Comparison of ENCODE assay signal across 19 cellular contexts in genomic region chr15:88187195-88187594, GRCh38.
A peak's percentile ranks its signal among the peaks of the same experiment; 100 is the strongest.
DNase-seq lines count a peak whose midpoint lies in the region; ATAC-seq and TF ChIP-seq lines count a peak whose summit lies in the region.
"Had no signal": no experiment of that assay in that cellular context is flagged by ENCODE, and none has a peak within 500 bp of the region (broad histone marks: within the 10 kb centered on the region; RNA-seq: fewer than 3 reads in every experiment).

No MANE protein-coding gene starts in this region.

- TF ChIP-seq POLR2A in HCT116 (IDR thresholded peaks at IDR 0.05; ENCODE audit: borderline replicate concordance, extremely low read depth, insufficient read depth, insufficient read length), result no peak

- H3K9me3 ChIP-seq in HCT116 (ENCODE audit: control insufficient read depth in 1 of 2, insufficient read depth in 1 of 2, low read depth in 1 of 2, low read length in 2 of 2) (no peaks in the 10 kb centered on the region), T-helper 17 cell (ENCODE audit: control insufficient read depth, low read length, poor library complexity, severe bottlenecking) (no peaks in the 10 kb centered on the region), tibial artery (no peaks in the 10 kb centered on the region)
- H3K9me3 ChIP-seq: thoracic aorta had no signal

- RAD21 ChIA-PET in HCT116 (lab: Charles Lee; ENCODE audit: low non-redundant PET in 1 of 2, low total read pairs in 2 of 2, uncharacterized antibody in 2 of 2, unreplicated experiment in 2 of 2), result no interaction called here

- TF ChIP-seq RAD21 in HCT116 (IDR thresholded peaks at IDR 0.05; ENCODE audit: low read depth), result no peak

- no peaks in the 10 kb centered on the region for H3K9me2 ChIP-seq in HCT116 (ENCODE audit: insufficient read depth)

- no peaks in the 10 kb centered on the region for H3K4me1 Mint-ChIP-seq in T-helper 17 cell
- H3K4me1 Mint-ChIP-seq: neural crest cell had no signal

- no peak overlapping the region for H3K27ac Mint-ChIP-seq in T-helper 17 cell

- H3K79me2 ChIP-seq in HCT116 (ENCODE audit: insufficient read depth, low read length), result no peaks in the 10 kb centered on the region

- no peak overlapping the region for H2AFZ ChIP-seq in HCT116 (ENCODE audit: low read depth, low read length, poor library complexity, severe bottlenecking)

- no peak overlapping the region for H3K9ac ChIP-seq in HCT116 (ENCODE audit: low read length)
- H3K9ac ChIP-seq: KMS-11 had no signal

- no peaks in the 10 kb centered on the region for H3K36me3 Mint-ChIP-seq in T-helper 17 cell (ENCODE audit: low read depth)

- no TSS peak for BruUV-seq in HCT116 (replicated peaks; lab: Mats Ljungman, UMichigan)

- TF ChIP-seq CTCF in HCT116 (IDR thresholded peaks at IDR 0.05 in 2 of 3, conservative IDR thresholded peaks at IDR 0.05 in 1 of 3; ENCODE audit: borderline replicate concordance in 1 of 3, insufficient read depth in 1 of 3, low read depth in 2 of 3, low read length in 2 of 3), result no peak
- TF ChIP-seq CTCF in tibial artery (IDR thresholded peaks at IDR 0.05), result no peak

- no peaks in the 10 kb centered on the region for H4K20me1 ChIP-seq in HCT116 (ENCODE audit: insufficient read depth)

- H3K27ac ChIP-seq in HCT116 (ENCODE audit: low read depth, low read length) (no peak overlapping the region), tibial artery (no peak overlapping the region)
- H3K27ac ChIP-seq: C4-2B, KMS-11, thoracic aorta had no signal

- ATAC-seq in HCT116 (no peak), T-helper 17 cell (no peak), GM19452 (IDR thresholded peaks at IDR 0.05; ENCODE audit: unreplicated experiment) (no peak)

- H3K27me3 ChIP-seq in HCT116 (ENCODE audit: insufficient read depth, low read length) (peaks cover 29% of the 10 kb centered on the region), tibial artery (no peaks in the 10 kb centered on the region)

- POLR2A ChIA-PET in HCT116 (lab: Charles Lee), result no interaction called here

- no peak overlapping the region for H3K4me2 ChIP-seq in HCT116 (ENCODE audit: low read length)
- H3K4me2 ChIP-seq: KMS-11 had no signal

- H3K4me3 ChIP-seq in HCT116 (replicated peaks in 1 of 2; ENCODE audit: low read depth in 1 of 2, low read length in 2 of 2) (no peak overlapping the region), tibial artery (no peak overlapping the region)
- H3K4me3 ChIP-seq: thoracic aorta had no signal

- peaks cover 37% of the 10 kb centered on the region for H3K27me3 Mint-ChIP-seq in T-helper 17 cell

- intact Hi-C loops in HCT116 (cut with micrococcal nuclease) (no loop called here), tibial artery (cut with DNase I; ENCODE audit: low total_unique reads) (no loop called here)

- H3K36me3 ChIP-seq in HCT116 (ENCODE audit: control insufficient read depth in 1 of 2, insufficient read depth in 2 of 2, low read length in 2 of 2), result no peaks in the 10 kb centered on the region
- peaks cover 11 to 20% (median 19%) of the 10 kb centered on the region in 3 donors for H3K36me3 ChIP-seq in tibial artery

- H3K4me3 Mint-ChIP-seq in T-helper 17 cell, result peak overlapping the region; percentile 12
- H3K4me3 Mint-ChIP-seq: neural crest cell had no signal

- H3K4me1 ChIP-seq in HCT116 (ENCODE audit: control insufficient read depth in 1 of 2, insufficient read depth in 2 of 2, low read length in 2 of 2) (no peaks in the 10 kb centered on the region), tibial artery (peaks cover 0 to 54% (median 26%) of the 10 kb centered on the region in 4 donors)

- DNase-seq in COLO829 (ENCODE audit: low spot score) (peak; percentile 28), HCT116 (ENCODE audit: low read depth, low spot score) (no peak), T-helper 17 cell (no peak), kidney tubule cell (ENCODE audit: low spot score) (peak; percentile 51), activated gamma-delta T cell treated with Interleukin-2 at 50 U/mL for 16 hours (no peak), tibial artery (no peak), AG08396 (ENCODE audit: low spot score) (no peak)
- DNase-seq: activated CD4-positive, alpha-beta T cell treated with anti-CD3 and anti-CD28 coated beads, Interleukin-2, amount 50 U/mL, for 1 hour; activated gamma-delta T cell; DMS79 treated with DMSO at 0.1 percent for 48 hours; HCEC 1CT; NCI-H1417; stimulated activated CD4-positive, alpha-beta T cell treated with anti-CD3 and anti-CD28 coated beads, Interleukin-12 subunit alpha, Interleukin-12 subunit beta, amount 100 ng/mL, for 4 hours; SW 1271 had no signal

- CTCF ChIA-PET in HCT116 (lab: Charles Lee), result no interaction called here

TF ChIP-seq in HCT116, 20 proteins besides CTCF, POLR2A, EP300 and RAD21:
- TF ChIP-seq REST (IDR thresholded peaks at IDR 0.05; ENCODE audit: low read depth) (no peak), ZFX (IDR thresholded peaks at IDR 0.05) (no peak), CBX3 (IDR thresholded peaks at IDR 0.05; ENCODE audit: low read depth) (no peak), JUND (IDR thresholded peaks at IDR 0.05) (no peak), MAX (IDR thresholded peaks at IDR 0.05) (no peak), EGR1 (IDR thresholded peaks at IDR 0.05; ENCODE audit: low read depth) (no peak), SP1 (IDR thresholded peaks at IDR 0.05; ENCODE audit: low read depth) (no peak), ZBTB33 (IDR thresholded peaks at IDR 0.05; ENCODE audit: extremely low read depth, insufficient replicate concordance, low read length) (no peak), FOSL1 (IDR thresholded peaks at IDR 0.05; ENCODE audit: low read depth) (0 out of 2 replicates have a peak, but pooled peaks have one; percentile 8)
TF ChIP-seq in HCT116: peak in this region for 1.

Comparison
In these comparisons a context has a peak if more than half of its experiments do, and no peak if none do; other contexts are left out.
1. DNase-seq: peak in COLO829 (single experiment) and kidney tubule cell (single experiment); none in HCT116 (single experiment), T-helper 17 cell (0 of 3), activated gamma-delta T cell treated with Interleukin-2 at 50 U/mL for 16 hours (single experiment), tibial artery (0 of 2) and AG08396 (single experiment).